ENCODE assay signal across 9 cellular contexts in genomic region chr21:42614391-42614790, GRCh38. TPM values are rescaled to one million over a fixed set of nuclear protein-coding genes. Genes with fewer than 3 reads are reported as not detected.
DNase-seq lines count a peak whose midpoint lies in the region; ATAC-seq and TF ChIP-seq lines count a peak whose summit lies in the region.
"Had no signal": no experiment of that assay in that cellular context is flagged by ENCODE, and none has a peak within 500 bp of the region (broad histone marks: within the 10 kb centered on the region; RNA-seq: fewer than 3 reads in every experiment).

No MANE protein-coding gene starts in this region.

- CTCF ChIA-PET in activated CD4-positive, alpha-beta memory T cell treated with anti-CD3 and anti-CD28 coated beads, Interleukin-2, amount 10 ng/mL, durations not matched to agents 7 days and 5 days (lab: Charles Lee) = interaction anchor here (1.2 to 1.6 kb wide), 2 partner anchors 21 to 69 kb away, joined by 4 to 7 read pairs; no protein-coding TSS in a partner anchor

- POLR2A ChIA-PET in activated CD4-positive, alpha-beta memory T cell treated with anti-CD3 and anti-CD28 coated beads, Interleukin-2, amount 10 ng/mL, durations not matched to agents 7 days and 5 days (lab: Charles Lee) = interaction anchor here (1.0 to 1.3 kb wide), 3 partner anchors 70 to 169 kb away, joined by 3 to 4 read pairs (median 3); no protein-coding TSS in a partner anchor

- peaks cover 4% of the 10 kb centered on the region for H3K4me1 ChIP-seq in RWPE2 (ENCODE audit: insufficient read depth, poor library complexity, severe bottlenecking)

- no peak overlapping the region for H3K27ac Mint-ChIP-seq in activated CD4-positive, alpha-beta memory T cell treated with anti-CD3 and anti-CD28 coated beads, Interleukin-2, amount 10 ng/mL, durations not matched to agents 7 days and 5 days
- H3K27ac Mint-ChIP-seq: memory B cell had no signal

- TF ChIP-seq CTCF in RWPE2 (IDR thresholded peaks at IDR 0.05; ENCODE audit: poor library complexity, severe bottlenecking) = no peak

- H3K36me3 Mint-ChIP-seq in activated CD4-positive, alpha-beta memory T cell treated with anti-CD3 and anti-CD28 coated beads, Interleukin-2, amount 10 ng/mL, durations not matched to agents 7 days and 5 days (ENCODE audit: low read depth) = peaks cover 3% of the 10 kb centered on the region
- H3K36me3 Mint-ChIP-seq: memory B cell had no signal

- peak overlapping the region; percentile 9 for H3K27ac ChIP-seq in RWPE2 (ENCODE audit: poor library complexity, severe bottlenecking)
- H3K27ac ChIP-seq: sigmoid colon had no signal

- H3K4me3 Mint-ChIP-seq in activated CD4-positive, alpha-beta memory T cell treated with anti-CD3 and anti-CD28 coated beads, Interleukin-2, amount 10 ng/mL, durations not matched to agents 7 days and 5 days = no peak overlapping the region
- H3K4me3 Mint-ChIP-seq: memory B cell had no signal

- H3K36me3 ChIP-seq in RWPE2 (ENCODE audit: low read depth) = no peaks in the 10 kb centered on the region
- H3K36me3 ChIP-seq: sigmoid colon had no signal

- H3K9me3 Mint-ChIP-seq in activated CD4-positive, alpha-beta memory T cell treated with anti-CD3 and anti-CD28 coated beads, Interleukin-2, amount 10 ng/mL, durations not matched to agents 7 days and 5 days = no peaks in the 10 kb centered on the region

- DNase-seq in RWPE2 (ENCODE audit: low spot score) = peak; percentile 26
- DNase-seq in activated CD4-positive, alpha-beta memory T cell treated with anti-CD3 and anti-CD28 coated beads, Interleukin-2, amount 10 ng/mL, durations not matched to agents 7 days and 5 days = peak; percentile 55
- peak; percentile 27 for DNase-seq in effector CD4-positive, alpha-beta T cell
- peak; percentile 15 to 35 for DNase-seq in stimulated activated CD8-positive, alpha-beta memory T cell treated with anti-CD3 and anti-CD28 coated beads, Interleukin-15, amount 100 ng/mL, for 48 hours (ENCODE audit: low read depth in 2 of 2)
- DNase-seq: sigmoid colon had no signal

- peaks cover 5% of the 10 kb centered on the region for H3K27me3 ChIP-seq in RWPE2 (ENCODE audit: insufficient read depth, poor library complexity, severe bottlenecking)

- peaks cover 27% of the 10 kb centered on the region for H3K27me3 Mint-ChIP-seq in activated CD4-positive, alpha-beta memory T cell treated with anti-CD3 and anti-CD28 coated beads, Interleukin-2, amount 10 ng/mL, durations not matched to agents 7 days and 5 days

- peaks cover 8% of the 10 kb centered on the region for H3K4me1 Mint-ChIP-seq in activated CD4-positive, alpha-beta memory T cell treated with anti-CD3 and anti-CD28 coated beads, Interleukin-2, amount 10 ng/mL, durations not matched to agents 7 days and 5 days
- H3K4me1 Mint-ChIP-seq: memory B cell had no signal

- ATAC-seq in RWPE2 (ENCODE audit: low read depth) (no peak), HG03175 (IDR thresholded peaks at IDR 0.05; ENCODE audit: unreplicated experiment) (no peak), HG03565 (IDR thresholded peaks at IDR 0.05; ENCODE audit: unreplicated experiment) (no peak), GM21528 (IDR thresholded peaks at IDR 0.05; ENCODE audit: low FRiP score, unreplicated experiment) (no peak)

- H3K4me3 ChIP-seq in RWPE2 (ENCODE audit: severe bottlenecking) = no peak overlapping the region
- H3K4me3 ChIP-seq: sigmoid colon had no signal

- H3K9me3 ChIP-seq in RWPE2 (ENCODE audit: severe bottlenecking) = no peaks in the 10 kb centered on the region

RNA-seq across cellular contexts. Expression of gene PDE9A, which starts 39.0 kb away (rescaled TPM):
- 10 to 100 TPM; 13.9 to 14.3 TPM for total RNA-seq in activated CD4-positive, alpha-beta memory T cell treated with anti-CD3 and anti-CD28 coated beads, Interleukin-2, amount 10 ng/mL, durations not matched to agents 7 days and 5 days
